8 cellular contexts compared by ENCODE assay signal in the genomic region with DNA sequence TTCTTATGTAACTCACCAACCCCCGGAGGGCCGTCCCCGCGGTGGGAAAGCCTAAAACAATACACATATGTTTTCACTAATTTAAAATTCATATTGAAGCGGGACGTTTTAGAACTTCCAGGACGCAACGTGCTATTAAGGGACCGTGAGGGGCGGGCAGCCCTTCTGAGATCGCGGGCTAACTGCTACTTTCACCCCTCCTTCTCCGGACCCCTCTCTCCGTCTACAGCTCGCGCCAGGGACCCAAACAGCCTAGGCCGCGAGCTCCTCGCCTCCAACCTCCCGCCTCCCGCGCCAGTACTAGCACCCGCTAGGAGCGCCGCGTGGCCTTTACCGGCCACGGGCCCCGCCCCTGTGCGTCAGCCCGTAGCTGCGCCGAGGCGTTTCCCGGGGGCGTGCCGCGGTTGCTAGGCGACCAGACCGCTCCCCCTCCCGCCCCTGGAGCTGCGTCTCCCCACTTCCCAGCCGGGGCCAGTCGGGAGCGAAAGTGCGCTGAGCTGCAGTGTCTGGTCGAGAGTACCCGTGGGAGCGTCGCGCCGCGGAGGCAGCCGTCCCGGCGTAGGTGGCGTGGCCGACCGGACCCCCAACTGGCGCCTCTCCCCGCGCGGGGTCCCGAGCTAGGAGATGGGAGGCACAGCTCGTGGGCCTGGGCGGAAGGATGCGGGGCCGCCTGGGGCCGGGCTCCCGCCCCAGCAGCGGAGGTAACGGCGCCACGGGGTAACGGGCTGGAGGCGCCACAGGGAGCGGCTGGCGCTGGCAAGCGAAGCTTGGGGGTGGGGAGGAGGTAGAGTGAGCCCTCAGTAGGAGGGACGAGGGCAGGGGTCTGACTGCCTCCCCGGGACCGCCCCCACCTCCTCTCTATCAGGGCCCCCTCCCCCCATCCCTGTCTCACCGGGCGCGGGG. TPM values are rescaled to one million over a fixed set of nuclear protein-coding genes. Genes with fewer than 3 reads are reported as not detected.
DNase-seq lines count a peak whose midpoint lies in the region; ATAC-seq and TF ChIP-seq lines count a peak whose summit lies in the region.

TSS of gene DYRK3 (plus strand) at position 457 of the 903 bp plus-strand sequence. CDS start at position 625, 168 bp downstream.

- H3K4me3 ChIP-seq in BE2C (ENCODE audit: low read depth, low read length): peak within 1 kb of the TSS; percentile 90
- H3K4me3 ChIP-seq in choroid plexus epithelial cell (ENCODE audit: low read depth, low read length): peak within 1 kb of the TSS; percentile 89

- no peaks in the 10 kb centered on the region for H3K9me3 ChIP-seq in BE2C

- peak; percentile 81 for TF ChIP-seq POLR2A in GM19193 (IDR thresholded peaks at IDR 0.05; ENCODE audit: extremely low read depth, insufficient read depth, insufficient read length)

- peak; percentile 94 for ATAC-seq in HG03432 (IDR thresholded peaks at IDR 0.05; ENCODE audit: unreplicated experiment)
- peak; percentile 93 for ATAC-seq in activated CD4-positive, alpha-beta T cell treated with anti-CD3 and anti-CD28 coated beads for 36 hours

- H3K4me3 Mint-ChIP-seq in activated CD4-positive, alpha-beta T cell treated with anti-CD3 and anti-CD28 coated beads for 36 hours: peak within 1 kb of the TSS; percentile 76

- CTCF ChIA-PET in activated CD4-positive, alpha-beta T cell treated with anti-CD3 and anti-CD28 coated beads for 36 hours (lab: Charles Lee): interaction anchor here (0.6 to 17.9 kb wide), 45 partner anchors 8 to 1173 kb away, joined by 3 to 564 read pairs (median 4); partner anchors contain the start of genes EIF2D and IKBKE

- H3K27ac Mint-ChIP-seq in activated CD4-positive, alpha-beta T cell treated with anti-CD3 and anti-CD28 coated beads for 36 hours: peak within 1 kb of the TSS; percentile 87

- peaks cover 7% of the 10 kb centered on the region for H3K27me3 Mint-ChIP-seq in activated CD4-positive, alpha-beta T cell treated with anti-CD3 and anti-CD28 coated beads for 36 hours

- peak; percentile 97 for DNase-seq in BE2C
- peak; percentile 93 for DNase-seq in NCI-H510A (lab: John Stamatoyannopoulos, UW)
- peak; percentile 97 for DNase-seq in activated CD4-positive, alpha-beta T cell treated with anti-CD3 and anti-CD28 coated beads for 36 hours
- peak; percentile 95 for DNase-seq in choroid plexus epithelial cell (ENCODE audit: low read depth)
- peak; percentile 76 for DNase-seq in kidney glomerular epithelial cell (lab: John Stamatoyannopoulos, UW)
- peak; percentile 85 to 93 for DNase-seq in stimulated activated CD4-positive, alpha-beta T cell treated with anti-CD3 and anti-CD28 coated beads, Interleukin-15, amount 100 ng/mL, for 48 hours (ENCODE audit: low read depth in 2 of 2)

- H3K9me3 Mint-ChIP-seq in activated CD4-positive, alpha-beta T cell treated with anti-CD3 and anti-CD28 coated beads for 36 hours (ENCODE audit: low read depth): no peaks in the 10 kb centered on the region

- intact Hi-C loops in activated CD4-positive, alpha-beta T cell treated with anti-CD3 and anti-CD28 coated beads for 36 hours (cut with DNase I, micrococcal nuclease): loop anchor here (1.0 to 10.0 kb wide), 10 partner anchors 23 to 349 kb away; partner anchors contain the start of genes MAPKAPK2 (in 2 of the 2), EIF2D (in 1 of the 2) and RASSF5 (in 1 of the 2)

- H3K4me1 ChIP-seq in BE2C: peaks cover 8% of the 10 kb centered on the region

- H3K27me3 ChIP-seq in BE2C: no peaks in the 10 kb centered on the region

- H3K4me1 Mint-ChIP-seq in activated CD4-positive, alpha-beta T cell treated with anti-CD3 and anti-CD28 coated beads for 36 hours: peaks cover 27% of the 10 kb centered on the region

- POLR2A ChIA-PET in activated CD4-positive, alpha-beta T cell treated with anti-CD3 and anti-CD28 coated beads for 36 hours (lab: Charles Lee): interaction anchor here (0.8 to 1.4 kb wide), 8 partner anchors 14 to 886 kb away, joined by 3 to 7 read pairs (median 3); partner anchors contain the start of genes IKBKE and MAPKAPK2

- H3K36me3 ChIP-seq in BE2C: no peaks in the 10 kb centered on the region

- peaks cover 10% of the 10 kb centered on the region for H3K36me3 Mint-ChIP-seq in activated CD4-positive, alpha-beta T cell treated with anti-CD3 and anti-CD28 coated beads for 36 hours (ENCODE audit: low read depth)

- TF ChIP-seq CTCF in BE2C (IDR thresholded peaks at IDR 0.05; ENCODE audit: low read depth, low read length) (no peak), choroid plexus epithelial cell (conservative IDR thresholded peaks at IDR 0.05; ENCODE audit: low read depth, low read length) (no peak)

RNA-seq across cellular contexts. Expression of gene DYRK3, which starts in this region (rescaled TPM):
- polyA plus RNA-seq in BE2C (2012; ENCODE audit: insufficient read depth, insufficient read length, low read depth): 3.3 TPM
- 1 to 10 TPM; 8.3 to 8.7 TPM for total RNA-seq in activated CD4-positive, alpha-beta T cell treated with anti-CD3 and anti-CD28 coated beads for 36 hours

Comparison
In these comparisons a context has a peak if more than half of its experiments do, and no peak if none do; other contexts are left out.
1. Peak in every context shown above with its lines: DNase-seq, ATAC-seq and H3K4me3 ChIP-seq.